In genomic region chr19:34475026-34475974, GRCh38 we compare ENCODE assay signal across 10 cellular contexts. TPM values are rescaled to one million over a fixed set of nuclear protein-coding genes. Genes with fewer than 3 reads are reported as not detected.
DNase-seq lines count a peak whose midpoint lies in the region; ATAC-seq, FAIRE-seq and TF ChIP-seq lines count a peak whose summit lies in the region.
"Had no signal": no experiment of that assay in that cellular context is flagged by ENCODE, and none has a peak within 500 bp of the region (broad histone marks: within the 10 kb centered on the region; RNA-seq: fewer than 3 reads in every experiment).

No MANE protein-coding gene starts in this region.

- POLR2A ChIA-PET in Caco-2 (lab: Charles Lee) = interaction anchor here (0.7 kb wide), 1 partner anchor 37 kb away, joined by 3 read pairs; no protein-coding TSS in a partner anchor

- H3K9me3 ChIP-seq in subcutaneous abdominal adipose tissue (ENCODE audit: control insufficient read depth in 5 of 5, low read length in 5 of 5) = no peaks in the 10 kb centered on the region
- H3K9me3 ChIP-seq in kidney (ENCODE audit: control insufficient read depth in 1 of 2, low read length in 2 of 2) = no peaks in the 10 kb centered on the region
- H3K9me3 ChIP-seq in Caco-2 = no peaks in the 10 kb centered on the region

- H3K9ac ChIP-seq in subcutaneous abdominal adipose tissue (ENCODE audit: low read length in 5 of 5) = no peak overlapping the region
- no peak overlapping the region for H3K9ac ChIP-seq in kidney (ENCODE audit: low read length in 2 of 2)

- no peak for FAIRE-seq in kidney (lab: Jason Lieb, UNC)

- peaks cover 0 to 14% (median 8%) of the 10 kb centered on the region in 5 donors for H3K4me1 ChIP-seq in subcutaneous abdominal adipose tissue (ENCODE audit: control insufficient read depth in 5 of 5, insufficient read depth in 5 of 5, low read length in 5 of 5)
- H3K4me1 ChIP-seq in kidney (ENCODE audit: control insufficient read depth in 1 of 2, insufficient read depth in 1 of 2, low read depth in 1 of 2, low read length in 2 of 2) = no peaks in the 10 kb centered on the region
- H3K4me1 ChIP-seq in Caco-2 = no peaks in the 10 kb centered on the region

- ATAC-seq in activated naive CD4-positive, alpha-beta T cell treated with anti-CD3 and anti-CD28 coated beads, Interleukin-2, amount 50 U/mL, for 72 hours = peak; percentile 89 to 91

- H3K4me3 ChIP-seq in fibroblast of pulmonary artery (replicated peaks; ENCODE audit: low read depth, low read length) (no peak overlapping the region), subcutaneous abdominal adipose tissue (ENCODE audit: low read depth in 1 of 5, low read length in 5 of 5) (no peak overlapping the region), kidney (ENCODE audit: low read length in 2 of 2) (no peak overlapping the region), Caco-2 (ENCODE audit: low read depth, low read length) (no peak overlapping the region)

- intact Hi-C loops in kidney (cut with DNase I) (no loop called here), Caco-2 (cut with micrococcal nuclease; ENCODE audit: unreplicated experiment) (no loop called here)

- no TSS peak for BruUV-seq in Caco-2 (replicated peaks; lab: Mats Ljungman, UMichigan)

- H3K27ac Mint-ChIP-seq in activated naive CD4-positive, alpha-beta T cell treated with anti-CD3 and anti-CD28 coated beads, Interleukin-2, amount 50 U/mL, for 72 hours = peak overlapping the region; percentile 44 to 75
- H3K27ac Mint-ChIP-seq in progenitor cell of endocrine pancreas (no peak overlapping the region), Caco-2 (ENCODE audit: unreplicated experiment) (no peak overlapping the region)

- peaks cover 5 to 24% of the 10 kb centered on the region in 2 donors for H3K36me3 Mint-ChIP-seq in activated naive CD4-positive, alpha-beta T cell treated with anti-CD3 and anti-CD28 coated beads, Interleukin-2, amount 50 U/mL, for 72 hours
- H3K36me3 Mint-ChIP-seq in progenitor cell of endocrine pancreas (ENCODE audit: insufficient read depth) (peaks cover 14% of the 10 kb centered on the region), Caco-2 (ENCODE audit: insufficient read depth, unreplicated experiment) (peaks cover 62% of the 10 kb centered on the region)

- CTCF ChIA-PET in Caco-2 (lab: Charles Lee) = no interaction called here

- TF ChIP-seq CTCF in fibroblast of pulmonary artery (IDR thresholded peaks at IDR 0.05; ENCODE audit: low read length, missing control alignments) = no peak
- no peak for TF ChIP-seq CTCF in progenitor cell of endocrine pancreas (IDR thresholded peaks at IDR 0.05; ENCODE audit: unreplicated experiment)
- TF ChIP-seq CTCF in kidney (IDR thresholded peaks at IDR 0.05; ENCODE audit: borderline replicate concordance, extremely low read depth, insufficient read depth) = no peak
- TF ChIP-seq CTCF in Caco-2 (IDR thresholded peaks at IDR 0.05; ENCODE audit: insufficient read depth in 1 of 2, low read depth in 1 of 2, low read length in 1 of 2, severe bottlenecking in 1 of 2, unreplicated experiment in 1 of 2) = no peak

- H3K9me3 Mint-ChIP-seq in activated naive CD4-positive, alpha-beta T cell treated with anti-CD3 and anti-CD28 coated beads, Interleukin-2, amount 50 U/mL, for 72 hours = no peaks in the 10 kb centered on the region
- H3K9me3 Mint-ChIP-seq in progenitor cell of endocrine pancreas (ENCODE audit: low read depth) (no peaks in the 10 kb centered on the region), Caco-2 (ENCODE audit: unreplicated experiment) (no peaks in the 10 kb centered on the region)

- DNase-seq in activated naive CD4-positive, alpha-beta T cell treated with anti-CD3 and anti-CD28 coated beads, Interleukin-2, amount 50 U/mL, for 72 hours (ENCODE audit: low spot score in 2 of 2) = peak in 1 of 2 donors; percentile 33
- no peak for DNase-seq in activated naive CD4-positive, alpha-beta T cell treated with Interleukin-2 at 50 U/mL for 16 hours
- DNase-seq in SKM-1 (lab: John Stamatoyannopoulos, UW; ENCODE audit: unreplicated experiment) = peak; percentile 26
- DNase-seq in fibroblast of pulmonary artery (ENCODE audit: low read depth) = peak; percentile 88
- DNase-seq in progenitor cell of endocrine pancreas (ENCODE audit: low spot score, unreplicated experiment) = no peak
- DNase-seq in kidney = no peak
- no peak for DNase-seq in Caco-2
- DNase-seq: activated effector memory CD4-positive, alpha-beta T cell treated with Interleukin-2 at 50 U/mL for 16 hours; NCI-H2227 treated with DMSO at 0.1 percent for 48 hours had no signal

- H3K4me3 Mint-ChIP-seq in progenitor cell of endocrine pancreas (ENCODE audit: low read depth) (no peak overlapping the region), Caco-2 (ENCODE audit: unreplicated experiment) (no peak overlapping the region)

- H3K4me1 Mint-ChIP-seq in progenitor cell of endocrine pancreas (ENCODE audit: low read depth) (no peaks in the 10 kb centered on the region), Caco-2 (ENCODE audit: low read depth, unreplicated experiment) (no peaks in the 10 kb centered on the region)

- H3K36me3 ChIP-seq in subcutaneous abdominal adipose tissue (ENCODE audit: control insufficient read depth in 5 of 5, insufficient read depth in 5 of 5, low read length in 5 of 5) (peaks cover 0 to 37% (median 22%) of the 10 kb centered on the region in 5 donors), kidney (ENCODE audit: control insufficient read depth in 1 of 2, insufficient read depth in 2 of 2, low read length in 2 of 2) (peaks cover 5 to 14% of the 10 kb centered on the region in 2 donors), Caco-2 (ENCODE audit: control insufficient read depth, insufficient read depth, low read length) (no peaks in the 10 kb centered on the region)

- H3K27ac ChIP-seq in subcutaneous abdominal adipose tissue (ENCODE audit: low read depth, low read length) = peak overlapping the region; percentile 41
- H3K27ac ChIP-seq in kidney (ENCODE audit: low read depth in 2 of 2, low read length in 2 of 2) = no peak overlapping the region

- H3K27me3 Mint-ChIP-seq in progenitor cell of endocrine pancreas (no peaks in the 10 kb centered on the region), Caco-2 (ENCODE audit: insufficient read depth, unreplicated experiment) (no peaks in the 10 kb centered on the region)

- H3K27me3 ChIP-seq in subcutaneous abdominal adipose tissue (ENCODE audit: control insufficient read depth in 5 of 5, insufficient read depth in 4 of 5, low read length in 5 of 5) (no peaks in the 10 kb centered on the region), Caco-2 (replicated peaks; ENCODE audit: control insufficient read depth, insufficient read depth, low read length) (no peaks in the 10 kb centered on the region)

RNA-seq across cellular contexts. Expression of gene WTIP, which starts 6.3 kb away (rescaled TPM):
- total RNA-seq in activated naive CD4-positive, alpha-beta T cell treated with anti-CD3 and anti-CD28 coated beads, Interleukin-2, amount 50 U/mL, for 72 hours = 1 to 10 TPM in 1 of 2 donors, under 1 TPM in 1; 0.33 to 1.6 TPM
- total RNA-seq in progenitor cell of endocrine pancreas = 23.1 and 24.4 TPM in 2 replicates
- 22.3 TPM for total RNA-seq in kidney
- 15.5 TPM for polyA plus RNA-seq in kidney (ENCODE audit: insufficient read depth, low read depth, low replicate concordance)
- total RNA-seq in Caco-2 (2022) = 53.3 and 58.0 TPM in 2 replicates

RNA-seq across cellular contexts. Expression of gene UBA2, which starts 47.1 kb away (rescaled TPM):
- 100 to 1,000 TPM; 137 to 162 TPM for total RNA-seq in activated naive CD4-positive, alpha-beta T cell treated with anti-CD3 and anti-CD28 coated beads, Interleukin-2, amount 50 U/mL, for 72 hours
- total RNA-seq in progenitor cell of endocrine pancreas (111 and 120 TPM in 2 replicates), kidney (63.6 TPM), Caco-2 (2022) (180 and 201 TPM in 2 replicates)
- polyA plus RNA-seq in kidney (ENCODE audit: insufficient read depth, low read depth, low replicate concordance) = 41.3 TPM

Comparison
In these comparisons a context has a peak if more than half of its experiments do, and no peak if none do; other contexts are left out.
1. DNase-seq: peak in SKM-1 (single experiment) and fibroblast of pulmonary artery (single experiment); none in activated naive CD4-positive, alpha-beta T cell treated with Interleukin-2 at 50 U/mL for 16 hours (single experiment), progenitor cell of endocrine pancreas (single experiment), kidney (single experiment) and Caco-2 (0 of 2).
2. H3K27ac Mint-ChIP-seq: peak in activated naive CD4-positive, alpha-beta T cell treated with anti-CD3 and anti-CD28 coated beads, Interleukin-2, amount 50 U/mL, for 72 hours (2 of 2); none in progenitor cell of endocrine pancreas (single experiment) and Caco-2 (single experiment).